8 cellular contexts compared by ENCODE assay signal in genomic region chr1:45014403-45015028, GRCh38. TPM values are rescaled to one million over a fixed set of nuclear protein-coding genes. Genes with fewer than 3 reads are reported as not detected.
DNase-seq lines count a peak whose midpoint lies in the region; ATAC-seq and TF ChIP-seq lines count a peak whose summit lies in the region.

No MANE protein-coding gene starts in this region.

- no peaks in the 10 kb centered on the region for H3K36me3 ChIP-seq in BE2C
- peaks cover 19 to 31% of the 10 kb centered on the region in 2 experiments for H3K36me3 ChIP-seq in mesenchymal stem cell (ENCODE audit: control insufficient read depth in 1 of 2, insufficient read depth in 2 of 2, low read depth in 1 of 2, low read length in 2 of 2)

- H2BK12ac ChIP-seq in mesenchymal stem cell (ENCODE audit: low read length in 2 of 2): peak overlapping the region in 1 of 2 experiments; percentile 60

- no peaks in the 10 kb centered on the region for H3K27me3 ChIP-seq in BE2C
- no peaks in the 10 kb centered on the region for H3K27me3 ChIP-seq in mesenchymal stem cell (ENCODE audit: control insufficient read depth in 1 of 2, insufficient read depth in 1 of 2, low read length in 2 of 2)

- H2BK15ac ChIP-seq in mesenchymal stem cell (ENCODE audit: low read depth, poor library complexity, severe bottlenecking): no peak overlapping the region

- peak; percentile 68 for DNase-seq in BE2C
- DNase-seq in NCI-H774 (lab: John Stamatoyannopoulos, UW): peak; percentile 78
- DNase-seq in activated CD4-positive, alpha-beta memory T cell treated with anti-CD3 and anti-CD28 coated beads, Interleukin-2, amount 10 ng/mL, durations not matched to agents 7 days and 5 days: peak; percentile 81
- peak; percentile 88 for DNase-seq in ecto neural progenitor cell (ENCODE audit: low spot score)
- DNase-seq in mesenchymal stem cell: peak; percentile 81
- peak; percentile 37 to 64 for DNase-seq in stimulated activated CD8-positive, alpha-beta memory T cell treated with anti-CD3 and anti-CD28 coated beads, Interleukin-15, amount 100 ng/mL, for 4 hours (ENCODE audit: low read depth in 2 of 2)

- no peak overlapping the region for H2AFZ ChIP-seq in mesenchymal stem cell (ENCODE audit: low read depth, low read length)

- peak; percentile 24 for ATAC-seq in HG02973 (IDR thresholded peaks at IDR 0.05; ENCODE audit: unreplicated experiment)
- ATAC-seq in HG03196 (IDR thresholded peaks at IDR 0.05; ENCODE audit: unreplicated experiment): no peak

- no peak overlapping the region for H3K4me3 ChIP-seq in BE2C (ENCODE audit: low read depth, low read length)
- H3K4me3 ChIP-seq in mesenchymal stem cell (ENCODE audit: insufficient read depth in 1 of 2, low read depth in 1 of 2, low read length in 2 of 2): peak overlapping the region in 1 of 2 experiments; percentile 39

- CTCF ChIA-PET in activated CD4-positive, alpha-beta memory T cell treated with anti-CD3 and anti-CD28 coated beads, Interleukin-2, amount 10 ng/mL, durations not matched to agents 7 days and 5 days (lab: Charles Lee): interaction anchor here (0.6 to 12.8 kb wide), 21 partner anchors 16 to 554 kb away, joined by 3 to 331 read pairs (median 4); partner anchors contain the start of genes EIF2B3, MUTYH, PLK3 and TESK2

- TF ChIP-seq CTCF in BE2C (IDR thresholded peaks at IDR 0.05; ENCODE audit: low read depth, low read length): peak; percentile 72

- WGBS in mesenchymal stem cell: 62% methylated on average over 6 of the region's 6 CpGs

- no peak overlapping the region for H3K4me2 ChIP-seq in mesenchymal stem cell (ENCODE audit: low read length, poor library complexity, severe bottlenecking)

- H3K27me3 Mint-ChIP-seq in activated CD4-positive, alpha-beta memory T cell treated with anti-CD3 and anti-CD28 coated beads, Interleukin-2, amount 10 ng/mL, durations not matched to agents 7 days and 5 days: no peaks in the 10 kb centered on the region

- POLR2A ChIA-PET in activated CD4-positive, alpha-beta memory T cell treated with anti-CD3 and anti-CD28 coated beads, Interleukin-2, amount 10 ng/mL, durations not matched to agents 7 days and 5 days (lab: Charles Lee): interaction anchor here (0.6 to 5.8 kb wide), 16 partner anchors 28 to 571 kb away, joined by 3 to 43 read pairs (median 4); partner anchors contain the start of genes EIF2B3, MUTYH, RNU5D-1 and RPS8

- no peaks in the 10 kb centered on the region for H3K9me3 Mint-ChIP-seq in activated CD4-positive, alpha-beta memory T cell treated with anti-CD3 and anti-CD28 coated beads, Interleukin-2, amount 10 ng/mL, durations not matched to agents 7 days and 5 days

- no peak overlapping the region for H2BK5ac ChIP-seq in mesenchymal stem cell (ENCODE audit: low read depth, low read length, poor library complexity, severe bottlenecking)

- no peak overlapping the region for H4K8ac ChIP-seq in mesenchymal stem cell (ENCODE audit: low read length)

- H4K91ac ChIP-seq in mesenchymal stem cell (ENCODE audit: low read length): peak overlapping the region; percentile 5

- peak overlapping the region in 1 of 2 experiments; percentile 24 for H3K4ac ChIP-seq in mesenchymal stem cell (ENCODE audit: low read depth in 1 of 2, low read length in 2 of 2)

- H3K9me3 ChIP-seq in BE2C (no peaks in the 10 kb centered on the region), mesenchymal stem cell (ENCODE audit: control insufficient read depth, low read length) (no peaks in the 10 kb centered on the region)

- H3K4me1 Mint-ChIP-seq in activated CD4-positive, alpha-beta memory T cell treated with anti-CD3 and anti-CD28 coated beads, Interleukin-2, amount 10 ng/mL, durations not matched to agents 7 days and 5 days: peaks cover 43% of the 10 kb centered on the region

- H3K4me1 ChIP-seq in BE2C (peaks cover 3% of the 10 kb centered on the region; the same call in 1 of the 2 replicates), mesenchymal stem cell (ENCODE audit: control insufficient read depth, insufficient read depth, low read depth, low read length) (peaks cover 25% of the 10 kb centered on the region)

- H2BK120ac ChIP-seq in mesenchymal stem cell (ENCODE audit: low read depth, low read length): no peak overlapping the region

- H3K27ac ChIP-seq in mesenchymal stem cell (ENCODE audit: low read length, poor library complexity, severe bottlenecking): no peak overlapping the region

- peak overlapping the region in 1 of 2 experiments; percentile 55 for H3K14ac ChIP-seq in mesenchymal stem cell (ENCODE audit: low read length in 2 of 2)

- H3K4me3 Mint-ChIP-seq in activated CD4-positive, alpha-beta memory T cell treated with anti-CD3 and anti-CD28 coated beads, Interleukin-2, amount 10 ng/mL, durations not matched to agents 7 days and 5 days: peak overlapping the region; percentile 12

- no peak overlapping the region for H3K18ac ChIP-seq in mesenchymal stem cell (ENCODE audit: low read depth in 1 of 2, low read length in 2 of 2)

- H3K36me3 Mint-ChIP-seq in activated CD4-positive, alpha-beta memory T cell treated with anti-CD3 and anti-CD28 coated beads, Interleukin-2, amount 10 ng/mL, durations not matched to agents 7 days and 5 days (ENCODE audit: low read depth): peaks cover 7% of the 10 kb centered on the region

- peak overlapping the region; percentile 13 for H3K27ac Mint-ChIP-seq in activated CD4-positive, alpha-beta memory T cell treated with anti-CD3 and anti-CD28 coated beads, Interleukin-2, amount 10 ng/mL, durations not matched to agents 7 days and 5 days

- peaks cover 19% of the 10 kb centered on the region for H3K79me1 ChIP-seq in mesenchymal stem cell (replicated peaks; ENCODE audit: low read length, poor library complexity, severe bottlenecking)

- H2AK5ac ChIP-seq in mesenchymal stem cell (ENCODE audit: low read length, severe bottlenecking): peak overlapping the region; percentile 36

- no peak overlapping the region for H3K23ac ChIP-seq in mesenchymal stem cell (ENCODE audit: low read length in 2 of 2)

- peak overlapping the region; percentile 98 for H3K9ac ChIP-seq in mesenchymal stem cell (ENCODE audit: low read length)

RNA-seq across cellular contexts. Expression of gene UROD, which starts 2.5 kb away (rescaled TPM):
- polyA plus RNA-seq in BE2C (2012; ENCODE audit: insufficient read depth, insufficient read length, low read depth): 80.2 TPM
- total RNA-seq in activated CD4-positive, alpha-beta memory T cell treated with anti-CD3 and anti-CD28 coated beads, Interleukin-2, amount 10 ng/mL, durations not matched to agents 7 days and 5 days: 10 to 100 TPM; 67.1 to 74.9 TPM
- polyA plus RNA-seq in mesenchymal stem cell (2013, experiment 1 of 2): 119 TPM
- polyA plus RNA-seq in mesenchymal stem cell (2013, experiment 2 of 2): 119 TPM

RNA-seq across cellular contexts. Expression of gene HECTD3, which starts 3.4 kb away (rescaled TPM):
- polyA plus RNA-seq in BE2C (2012; ENCODE audit: insufficient read depth, insufficient read length, low read depth): 11.2 TPM
- total RNA-seq in activated CD4-positive, alpha-beta memory T cell treated with anti-CD3 and anti-CD28 coated beads, Interleukin-2, amount 10 ng/mL, durations not matched to agents 7 days and 5 days: 10 to 100 TPM; 40.3 to 43.5 TPM
- polyA plus RNA-seq in mesenchymal stem cell (2013, experiment 1 of 2): 33.1 TPM
- 32.6 TPM for polyA plus RNA-seq in mesenchymal stem cell (2013, experiment 2 of 2)

RNA-seq across cellular contexts. Expression of gene EIF2B3, which starts 28.1 kb away (rescaled TPM):
- polyA plus RNA-seq in BE2C (2012; ENCODE audit: insufficient read depth, insufficient read length, low read depth): 20.5 TPM
- total RNA-seq in activated CD4-positive, alpha-beta memory T cell treated with anti-CD3 and anti-CD28 coated beads, Interleukin-2, amount 10 ng/mL, durations not matched to agents 7 days and 5 days: 10 to 100 TPM; 18.2 to 18.5 TPM
- 22.2 TPM for polyA plus RNA-seq in mesenchymal stem cell (2013, experiment 1 of 2)
- 22.1 TPM for polyA plus RNA-seq in mesenchymal stem cell (2013, experiment 2 of 2)
